Comparison of ENCODE assay signal across 12 cellular contexts in genomic region chr2:205714789-205715411, GRCh38. TPM values are rescaled to one million over a fixed set of nuclear protein-coding genes. Genes with fewer than 3 reads are reported as not detected.
A peak's percentile ranks its signal among the peaks of the same experiment; 100 is the strongest.
DNase-seq lines count a peak whose midpoint lies in the region; ATAC-seq and TF ChIP-seq lines count a peak whose summit lies in the region.
"Had no signal": no experiment of that assay in that cellular context is flagged by ENCODE, and none has a peak within 500 bp of the region (broad histone marks: within the 10 kb centered on the region; RNA-seq: fewer than 3 reads in every experiment).

No MANE protein-coding gene starts in this region.

- no peak overlapping the region for H2BK15ac ChIP-seq in mesendoderm (replicated peaks; ENCODE audit: low read depth)

- 69 to 84% (median 69%) methylated on average over 7 of the region's 7 CpGs for WGBS in adipose tissue, 3 donors
- WGBS in mesendoderm (ENCODE audit: extremely low coverage, insufficient coverage, low lambda C conversion rate): no CpG with 5 or more reads among the region's 7 CpGs
- WGBS in tibial nerve, 2 donors: 52 to 62% methylated on average over 7 of the region's 7 CpGs

- no peak overlapping the region for H2AK5ac ChIP-seq in mesendoderm (ENCODE audit: low read length)

- no peak overlapping the region for H3K9ac ChIP-seq in mesendoderm (ENCODE audit: low read length)

- no peak overlapping the region for H3K4ac ChIP-seq in mesendoderm (ENCODE audit: low read depth, low read length)

- peaks cover 67% of the 10 kb centered on the region for H3K4me1 Mint-ChIP-seq in activated naive CD8-positive, alpha-beta T cell treated with anti-CD3 and anti-CD28 coated beads, Interleukin-2, amount 50 U/mL, for 24 hours
- peaks cover 14% of the 10 kb centered on the region for H3K4me1 Mint-ChIP-seq in activated naive CD8-positive, alpha-beta T cell treated with anti-CD3 and anti-CD28 coated beads for 36 hours

- peaks cover 4% of the 10 kb centered on the region for H3K27me3 Mint-ChIP-seq in activated naive CD8-positive, alpha-beta T cell treated with anti-CD3 and anti-CD28 coated beads, Interleukin-2, amount 50 U/mL, for 24 hours
- peaks cover 24% of the 10 kb centered on the region for H3K27me3 Mint-ChIP-seq in activated naive CD8-positive, alpha-beta T cell treated with anti-CD3 and anti-CD28 coated beads for 36 hours

- no peak overlapping the region for H2BK5ac ChIP-seq in mesendoderm (ENCODE audit: low read length)

- H3K18ac ChIP-seq in mesendoderm (ENCODE audit: low read length): peak overlapping the region; percentile 43

- TF ChIP-seq POLR2A in tibial nerve (IDR thresholded peaks at IDR 0.05): no peak

- no peaks in the 10 kb centered on the region for H3K36me3 Mint-ChIP-seq in activated naive CD8-positive, alpha-beta T cell treated with anti-CD3 and anti-CD28 coated beads, Interleukin-2, amount 50 U/mL, for 24 hours (ENCODE audit: low read depth)
- no peaks in the 10 kb centered on the region for H3K36me3 Mint-ChIP-seq in activated naive CD8-positive, alpha-beta T cell treated with anti-CD3 and anti-CD28 coated beads for 36 hours
- H3K36me3 Mint-ChIP-seq: activated naive CD8-positive, alpha-beta T cell had no signal

- peak overlapping the region; percentile 59 for H3K27ac Mint-ChIP-seq in activated naive CD8-positive, alpha-beta T cell treated with anti-CD3 and anti-CD28 coated beads, Interleukin-2, amount 50 U/mL, for 24 hours
- H3K27ac Mint-ChIP-seq in activated naive CD8-positive, alpha-beta T cell treated with anti-CD3 and anti-CD28 coated beads for 36 hours: no peak overlapping the region
- H3K27ac Mint-ChIP-seq: activated naive CD8-positive, alpha-beta T cell had no signal

- peak overlapping the region; percentile 3 for H3K56ac ChIP-seq in mesendoderm (ENCODE audit: low read length)

- no peak for ATAC-seq in activated naive CD8-positive, alpha-beta T cell treated with anti-CD3 and anti-CD28 coated beads, Interleukin-2, amount 50 U/mL, for 24 hours
- no peak for ATAC-seq in HG03039 (IDR thresholded peaks at IDR 0.05; ENCODE audit: unreplicated experiment)
- ATAC-seq in HG02884 (IDR thresholded peaks at IDR 0.05; ENCODE audit: unreplicated experiment): no peak
- ATAC-seq: esophagus mucosa had no signal

- no peak for TF ChIP-seq CTCF in tibial nerve (IDR thresholded peaks at IDR 0.05)

- no peaks in the 10 kb centered on the region for H3K9me3 Mint-ChIP-seq in activated naive CD8-positive, alpha-beta T cell treated with anti-CD3 and anti-CD28 coated beads, Interleukin-2, amount 50 U/mL, for 24 hours
- no peaks in the 10 kb centered on the region for H3K9me3 Mint-ChIP-seq in activated naive CD8-positive, alpha-beta T cell treated with anti-CD3 and anti-CD28 coated beads for 36 hours

- H3K4me2 ChIP-seq in mesendoderm (ENCODE audit: low read length): no peak overlapping the region

- H3K4me3 ChIP-seq in mesendoderm (ENCODE audit: low read length): no peak overlapping the region
- H3K4me3 ChIP-seq in tibial nerve: no peak overlapping the region

- peak overlapping the region; percentile 30 for H3K27ac ChIP-seq in adipose tissue (ENCODE audit: low read depth, low read length)
- H3K27ac ChIP-seq in mesendoderm (ENCODE audit: low read depth, low read length): no peak overlapping the region
- H3K27ac ChIP-seq in tibial nerve: peak overlapping the region; percentile 26 to 84 (median 66)

- DNase-seq in activated naive CD8-positive, alpha-beta T cell treated with anti-CD3 and anti-CD28 coated beads, Interleukin-2, amount 50 U/mL, for 24 hours: no peak
- DNase-seq in activated naive CD8-positive, alpha-beta T cell treated with anti-CD3 and anti-CD28 coated beads for 36 hours: no peak
- no peak for DNase-seq in mesendoderm
- DNase-seq in tibial nerve (ENCODE audit: low spot score in 2 of 2): no peak
- DNase-seq in central memory CD4-positive, alpha-beta T cell: no peak
- DNase-seq: activated CD4-positive, alpha-beta T cell treated with anti-CD3 and anti-CD28 coated beads for 1 hour; NCI-H2107 had no signal

- no peak overlapping the region for H3K23ac ChIP-seq in mesendoderm (ENCODE audit: low read length)

- no peak for TF ChIP-seq EP300 in tibial nerve (IDR thresholded peaks at IDR 0.05)

- H3K27me3 ChIP-seq in mesendoderm (ENCODE audit: insufficient read depth, low read length, poor library complexity) (no peaks in the 10 kb centered on the region), tibial nerve (no peaks in the 10 kb centered on the region)

- H3K79me2 ChIP-seq in mesendoderm (ENCODE audit: control insufficient read depth, insufficient read depth, low read length): no peaks in the 10 kb centered on the region

- H3K36me3 ChIP-seq in mesendoderm (ENCODE audit: control insufficient read depth, insufficient read depth, low read length) (no peaks in the 10 kb centered on the region), tibial nerve (peaks cover 0 to 20% (median 0%) of the 10 kb centered on the region in 3 donors)

- no peak overlapping the region for H3K4me3 Mint-ChIP-seq in activated naive CD8-positive, alpha-beta T cell treated with anti-CD3 and anti-CD28 coated beads, Interleukin-2, amount 50 U/mL, for 24 hours
- H3K4me3 Mint-ChIP-seq in activated naive CD8-positive, alpha-beta T cell treated with anti-CD3 and anti-CD28 coated beads for 36 hours: no peak overlapping the region
- H3K4me3 Mint-ChIP-seq: activated naive CD8-positive, alpha-beta T cell had no signal

- peak overlapping the region; percentile 29 for H2BK120ac ChIP-seq in mesendoderm (ENCODE audit: low read depth, low read length)

- no peaks in the 10 kb centered on the region for H3K79me1 ChIP-seq in mesendoderm (ENCODE audit: low read length)

- H4K5ac ChIP-seq in mesendoderm (ENCODE audit: low read length): no peak overlapping the region

- peaks cover 4% of the 10 kb centered on the region for H3K4me1 ChIP-seq in mesendoderm (ENCODE audit: control insufficient read depth, low read depth, low read length)
- peaks cover 0 to 90% (median 56%) of the 10 kb centered on the region in 4 donors for H3K4me1 ChIP-seq in tibial nerve

- no peak overlapping the region for H4K8ac ChIP-seq in mesendoderm (ENCODE audit: low read depth, low read length)

- H3K9me3 ChIP-seq in tibial nerve: no peaks in the 10 kb centered on the region

RNA-seq across cellular contexts. Expression of gene NRP2, which starts 32.6 kb away (rescaled TPM):
- 1 to 10 TPM; 1.1 to 2.0 TPM for total RNA-seq in activated naive CD8-positive, alpha-beta T cell treated with anti-CD3 and anti-CD28 coated beads for 36 hours
- 10 to 100 TPM in 2 of 3 donors, 1 to 10 TPM in 1; 1.7 to 20.4 (median 11.4) TPM for polyA plus RNA-seq in adipose tissue
- polyA plus RNA-seq in mesendoderm (2013, experiment 1 of 2): 25.9 TPM
- polyA plus RNA-seq in mesendoderm (2013, experiment 2 of 2): 23.7 TPM
- 100 to 1,000 TPM; 128 to 196 (median 176) TPM for total RNA-seq in tibial nerve

Comparison
In these comparisons a context has a peak if more than half of its experiments do, and no peak if none do; other contexts are left out.
1. RNA of gene NRP2, which starts 32.6 kb away (total RNA-seq): 128 to 196 TPM in tibial nerve; 1.1 to 2.0 TPM in activated naive CD8-positive, alpha-beta T cell treated with anti-CD3 and anti-CD28 coated beads for 36 hours; every median in the first group is over 10 times any median in the second.